Comparison of ENCODE assay signal across 1 cellular context in the genomic region with DNA sequence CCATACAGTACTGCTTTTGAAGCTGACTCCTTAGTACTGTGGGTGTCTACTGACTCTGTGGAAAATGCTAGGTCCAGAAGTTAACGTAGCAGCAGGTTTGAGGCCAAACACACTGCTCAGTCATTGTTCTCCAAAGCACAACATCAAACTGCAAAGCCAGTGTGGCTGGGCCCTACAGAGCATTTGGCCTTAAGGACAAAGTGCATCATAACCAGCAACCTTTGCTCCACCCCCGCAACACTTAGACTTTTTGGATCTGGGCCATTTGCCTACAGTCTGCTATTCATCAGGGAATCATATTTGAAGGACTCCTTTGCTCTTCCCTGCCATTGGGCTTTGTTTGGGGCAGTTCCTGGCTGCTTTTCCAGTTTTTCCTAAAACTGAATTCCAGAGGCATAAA.
TF ChIP-seq lines count a peak whose summit lies in the region.

No MANE protein-coding gene starts in this region.

TF ChIP-seq in H1, 55 proteins besides CTCF, POLR2A, EP300 and RAD21 (continued from another document):
- TF ChIP-seq, protein P1, sequence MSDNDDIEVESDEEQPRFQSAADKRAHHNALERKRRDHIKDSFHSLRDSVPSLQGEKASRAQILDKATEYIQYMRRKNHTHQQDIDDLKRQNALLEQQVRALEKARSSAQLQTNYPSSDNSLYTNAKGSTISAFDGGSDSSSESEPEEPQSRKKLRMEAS (IDR thresholded peaks at IDR 0.05), result no peak
- no peak for TF ChIP-seq RBBP5 (IDR thresholded peaks at IDR 0.05; ENCODE audit: borderline replicate concordance, low read depth, low read length)
TF ChIP-seq in H1: peak in this region for 0.
